Comparison of ENCODE assay signal across 9 cellular contexts in genomic region chr19:8343483-8343844, GRCh38. TPM values are rescaled to one million over a fixed set of nuclear protein-coding genes. Genes with fewer than 3 reads are reported as not detected.
DNase-seq lines count a peak whose midpoint lies in the region; ATAC-seq, FAIRE-seq and TF ChIP-seq lines count a peak whose summit lies in the region.
"Had no signal": no experiment of that assay in that cellular context is flagged by ENCODE, and none has a peak within 500 bp of the region (broad histone marks: within the 10 kb centered on the region; RNA-seq: fewer than 3 reads in every experiment).

No MANE protein-coding gene starts in this region.

- H3K18ac ChIP-seq in H9 (ENCODE audit: insufficient read length, low read depth, low read length) = no peak overlapping the region

- in situ Hi-C loops in GM12878 (cut with MboI) = no loop called here

- no peak overlapping the region for H3K56ac ChIP-seq in H9 (ENCODE audit: insufficient read length, low read depth, low read length)

- H3K79me1 ChIP-seq in H9 (ENCODE audit: insufficient read depth, low read depth, low read length, poor library complexity, severe bottlenecking) = no peaks in the 10 kb centered on the region

- TF ChIP-seq RAD21 in GM12878 (IDR thresholded peaks at IDR 0.05; ENCODE audit: insufficient read depth, low read depth, low read length) = no peak

- RAD21 ChIA-PET in GM12878 (lab: Charles Lee; ENCODE audit: unreplicated experiment) = no interaction called here

- no peaks in the 10 kb centered on the region for H3K9me3 Mint-ChIP-seq in H9
- H3K9me3 Mint-ChIP-seq in naive thymus-derived CD4-positive, alpha-beta T cell = no peaks in the 10 kb centered on the region

- H3K27me3 ChIP-seq in H9 (ENCODE audit: insufficient read depth, low read length) (no peaks in the 10 kb centered on the region), GM12878 (replicated peaks in 1 of 2; ENCODE audit: control insufficient read depth in 2 of 2, insufficient read depth in 2 of 2, low read length in 1 of 2) (no peaks in the 10 kb centered on the region; a peak in 2 of 4 replicates)
- H3K27me3 ChIP-seq in naive thymus-derived CD4-positive, alpha-beta T cell (ENCODE audit: control insufficient read depth in 2 of 2, insufficient read depth in 2 of 2, low read length in 2 of 2) = no peaks in the 10 kb centered on the region

- CTCF ChIA-PET in GM12878 (lab: Yijun Ruan, JAX) = interaction anchor here (1.3 to 1.9 kb wide), 2 partner anchors 10 to 153 kb away, joined by 3 to 5 read pairs; no protein-coding TSS in a partner anchor
- CTCF ChIA-PET in naive thymus-derived CD4-positive, alpha-beta T cell (lab: Charles Lee) = no interaction called here

- H3K36me3 Mint-ChIP-seq in H9 (ENCODE audit: insufficient read depth in 1 of 3, low read depth in 3 of 3) = no peaks in the 10 kb centered on the region; a peak in 1 of 7 replicates
- no peaks in the 10 kb centered on the region for H3K36me3 Mint-ChIP-seq in naive thymus-derived CD4-positive, alpha-beta T cell

- H3K9ac ChIP-seq in H9 (ENCODE audit: extremely low read depth, insufficient read length, low read length) (no peak overlapping the region), GM12878 (ENCODE audit: control insufficient read depth, insufficient read depth, low read length) (no peak overlapping the region)

- no peak overlapping the region for H3K27ac Mint-ChIP-seq in H9
- H3K27ac Mint-ChIP-seq in naive thymus-derived CD4-positive, alpha-beta T cell = peak overlapping the region in 2 of 9 donors; percentile 67 to 84

- H4K8ac ChIP-seq in H9 (replicated peaks; ENCODE audit: insufficient read length, low read depth, low read length) = no peak overlapping the region

- H3K4me3 ChIP-seq in GM12878 = no peak overlapping the region
- H3K4me3 ChIP-seq in naive thymus-derived CD4-positive, alpha-beta T cell (ENCODE audit: low read length) = peak overlapping the region; percentile 64

- WGBS in H9 (ENCODE audit: extremely low coverage, insufficient read length, low lambda C conversion rate) = no CpG with 5 or more reads among the region's 11 CpGs
- WGBS in GM12878 (ENCODE audit: insufficient coverage, insufficient replicate concordance, low lambda C conversion rate, missing lambda C conversion rate) = 36% methylated on average over 11 of the region's 11 CpGs

- no peak for TF ChIP-seq CTCF in 22Rv1 (IDR thresholded peaks at IDR 0.05)
- TF ChIP-seq CTCF in H9 (conservative IDR thresholded peaks at IDR 0.05) = no peak
- no peak for TF ChIP-seq CTCF in GM12878 (IDR thresholded peaks at IDR 0.05 in 2 of 3, conservative IDR thresholded peaks at IDR 0.05 in 1 of 3; ENCODE audit: control insufficient read depth in 2 of 3, extremely low read depth in 1 of 3, insufficient read depth in 1 of 3, low read depth in 3 of 3, low read length in 3 of 3)

- H3K4me1 Mint-ChIP-seq in H9 = peaks cover 12 to 19% of the 10 kb centered on the region in 2 experiments
- peaks cover 0 to 13% (median 6%) of the 10 kb centered on the region in 7 donors for H3K4me1 Mint-ChIP-seq in naive thymus-derived CD4-positive, alpha-beta T cell

- no peak overlapping the region for H2AK5ac ChIP-seq in H9 (ENCODE audit: insufficient read length, low read length)

- ATAC-seq in GM12878 = no peak
- no peak for ATAC-seq in naive thymus-derived CD4-positive, alpha-beta T cell

- FAIRE-seq in GM12878 (lab: Jason Lieb, UNC) = no peak
- FAIRE-seq: small intestine had no signal

- no TSS peak for BruUV-seq in GM12878 (replicated peaks; lab: Mats Ljungman, UMichigan)

- H2BK15ac ChIP-seq in H9 (ENCODE audit: low read depth, low read length) = no peak overlapping the region

- SMC1A ChIA-PET in GM12878 (lab: Charles Lee; ENCODE audit: uncharacterized antibody, unreplicated experiment) = no interaction called here

- H2BK120ac ChIP-seq in H9 (ENCODE audit: low read depth, low read length, poor library complexity, severe bottlenecking) = no peak overlapping the region

- intact Hi-C loops in GM12878 (cut with micrococcal nuclease; ENCODE audit: unreplicated experiment) = no loop called here
- intact Hi-C loops in naive thymus-derived CD4-positive, alpha-beta T cell (cut with micrococcal nuclease) = loop anchor here (1.0 to 5.0 kb wide), 5 partner anchors 22 to 249 kb away; partner anchors contain the start of genes RAB11B (in 2 of the 2), MARCHF2 (in 1 of the 2), NDUFA7 (in 1 of the 2) and RPS28 (in 1 of the 2)

- no peak for TF ChIP-seq POLR2A in GM12878 (IDR thresholded peaks at IDR 0.05; ENCODE audit: low read depth, low read length)

- H3K4me3 Mint-ChIP-seq in H9 = peak overlapping the region; percentile 65 to 75
- peak overlapping the region; percentile 64 to 88 (median 82) for H3K4me3 Mint-ChIP-seq in naive thymus-derived CD4-positive, alpha-beta T cell

- H2BK5ac ChIP-seq in H9 (ENCODE audit: insufficient read length, low read length) = no peak overlapping the region

- H2BK12ac ChIP-seq in H9 (ENCODE audit: insufficient read length, low read depth, low read length) = no peak overlapping the region

- H3K14ac ChIP-seq in H9 (ENCODE audit: insufficient read depth, low read length) = no peak overlapping the region

- no peak for TF ChIP-seq EP300 in GM12878 (IDR thresholded peaks at IDR 0.05; ENCODE audit: borderline replicate concordance in 1 of 2, control insufficient read depth in 1 of 2, low read depth in 2 of 2, low read length in 2 of 2)

- DNase-seq in H9 = no peak
- DNase-seq in GM12878 (ENCODE audit: low read depth, low spot score) = no peak
- no peak for DNase-seq in naive thymus-derived CD4-positive, alpha-beta T cell
- no peak for DNase-seq in GM03348 (ENCODE audit: low spot score)
- DNase-seq in NCI-H187 treated with DMSO at 0.1 percent for 48 hours (lab: John Stamatoyannopoulos, UW) = no peak
- DNase-seq in GF-D8 (lab: John Stamatoyannopoulos, UW) = no peak
- DNase-seq in NOMO-1 treated with dmso at 0.1 percent for 144 hours (lab: John Stamatoyannopoulos, UW; ENCODE audit: unreplicated experiment) = no peak

- H2AFZ ChIP-seq in H9 (ENCODE audit: low read length) = no peak overlapping the region
- peak overlapping the region; percentile 63; the same call in 1 of the 2 replicates for H2AFZ ChIP-seq in GM12878 (ENCODE audit: control insufficient read depth, low read depth, low read length)

- no peaks in the 10 kb centered on the region for H4K20me1 ChIP-seq in H9 (ENCODE audit: control insufficient read depth, insufficient read depth, insufficient read length)
- H4K20me1 ChIP-seq in GM12878 (ENCODE audit: control insufficient read depth, insufficient read depth) = no peaks in the 10 kb centered on the region

- no peak overlapping the region for H3K4ac ChIP-seq in H9 (ENCODE audit: low read depth, low read length)

- H3K27ac ChIP-seq in 22Rv1 (0 out of 2 replicates have a peak overlapping the region, but pooled peaks have one; percentile 30), H9 (ENCODE audit: insufficient read length, low read depth, low read length) (no peak overlapping the region), GM12878 (ENCODE audit: control insufficient read depth, insufficient read depth) (no peak overlapping the region)
- H3K27ac ChIP-seq in naive thymus-derived CD4-positive, alpha-beta T cell (ENCODE audit: low read depth, low read length) = no peak overlapping the region

- no peaks in the 10 kb centered on the region for H3K79me2 ChIP-seq in H9 (ENCODE audit: insufficient read depth, low read length)
- no peaks in the 10 kb centered on the region for H3K79me2 ChIP-seq in GM12878 (ENCODE audit: control insufficient read depth, insufficient read depth, low read length)

- H3K4me1 ChIP-seq in H9 (ENCODE audit: insufficient read depth, low read length) (no peaks in the 10 kb centered on the region; the same call in 1 of the 2 replicates), GM12878 (ENCODE audit: control insufficient read depth, insufficient read depth, low read length) (peaks cover 3% of the 10 kb centered on the region)
- no peaks in the 10 kb centered on the region for H3K4me1 ChIP-seq in naive thymus-derived CD4-positive, alpha-beta T cell (ENCODE audit: control insufficient read depth in 2 of 2, insufficient read depth in 2 of 2, low read length in 2 of 2)

- peaks cover 4% of the 10 kb centered on the region for H3K23me2 ChIP-seq in H9 (ENCODE audit: insufficient read length, low read depth, low read length, poor library complexity, severe bottlenecking)

- no peak overlapping the region for H3T11ph ChIP-seq in H9 (ENCODE audit: low read length)

- POLR2A ChIA-PET in GM12878 (lab: Charles Lee) = interaction anchor here (1.0 kb wide), 1 partner anchor 103 kb away, joined by 3 read pairs; no protein-coding TSS in a partner anchor
- POLR2A ChIA-PET in naive thymus-derived CD4-positive, alpha-beta T cell (lab: Charles Lee) = interaction anchor here (0.5 to 4.0 kb wide), 3 partner anchors 21 to 1990 kb away, joined by 3 to 15 read pairs (median 3); partner anchors contain the start of genes NDUFA7 and RPS28

- no peaks in the 10 kb centered on the region for H3K9me3 ChIP-seq in H9 (ENCODE audit: control insufficient read depth, low read depth, low read length)
- no peaks in the 10 kb centered on the region for H3K9me3 ChIP-seq in GM12878 (replicated peaks; ENCODE audit: control insufficient read depth, insufficient read depth, low read length)
- no peaks in the 10 kb centered on the region for H3K9me3 ChIP-seq in naive thymus-derived CD4-positive, alpha-beta T cell (ENCODE audit: control insufficient read depth in 2 of 3, low read length in 3 of 3)

- H3K36me3 ChIP-seq in GM12878 (ENCODE audit: control insufficient read depth in 2 of 2, insufficient read depth in 2 of 2, low read length in 1 of 2) = no peaks in the 10 kb centered on the region
- H3K36me3 ChIP-seq in naive thymus-derived CD4-positive, alpha-beta T cell (ENCODE audit: control insufficient read depth in 2 of 3, insufficient read depth in 3 of 3, low read length in 3 of 3) = no peaks in the 10 kb centered on the region

- no peak overlapping the region for H2BK20ac ChIP-seq in H9 (ENCODE audit: low read depth, low read length, poor library complexity, severe bottlenecking)

- no peak overlapping the region for H4K91ac ChIP-seq in H9 (ENCODE audit: insufficient read length, low read depth, low read length)

- no peak overlapping the region for H3K4me2 ChIP-seq in H9 (ENCODE audit: insufficient read depth, insufficient read length, low read length)
- H3K4me2 ChIP-seq in GM12878 (ENCODE audit: control insufficient read depth, insufficient read depth) = peak overlapping the region; percentile 92; the same call in 1 of the 2 replicates

- peaks cover 23% of the 10 kb centered on the region for H3K27me3 Mint-ChIP-seq in H9 (ENCODE audit: low read depth)
- peaks cover 0 to 41% (median 4%) of the 10 kb centered on the region in 5 donors for H3K27me3 Mint-ChIP-seq in naive thymus-derived CD4-positive, alpha-beta T cell

- H4K5ac ChIP-seq in H9 (ENCODE audit: insufficient read length, low read depth, low read length) = no peak overlapping the region

- H3K23ac ChIP-seq in H9 (ENCODE audit: insufficient read length, low read depth, low read length) = no peak overlapping the region

RNA-seq across cellular contexts. Expression of gene KANK3, which starts 0.4 kb away (rescaled TPM):
- total RNA-seq in H9 (2021) (5.3 and 7.7 TPM in 2 replicates), GM12878 (2014; rRNA removed) (0.45 and 0.54 TPM in 2 replicates), GM12878 (2014; rRNA removed; fragmentation: Illumina TruSeq; extraction: Trizol) (0.22 TPM in 1 of 2 replicates, not detected in the other), GM12878 (2021) (0.26 and 0.56 TPM in 2 replicates)
- not detected in 2 replicates for total RNA-seq in GM12878 (2013; cell fraction: nucleolus; rRNA removed)
- polyA plus RNA-seq in GM12878 (2011; ENCODE audit: low read depth) = 0.16 TPM
- polyA plus RNA-seq in GM12878 (2011; rRNA removed) (0.05 TPM in 1 of 2 replicates, not detected in the other), GM12878 (2014; fragmentation: Illumina TruSeq; extraction: Trizol) (0.03 TPM in 1 of 2 replicates, not detected in the other), GM12878 (2014; fragmentation: Nextera tagmentation; extraction: Ambion mirVana) (under 1 TPM in 1 of 2 experiments, not detected in 1; 0.07 TPM), GM12878 (2014; rRNA removed) (0.18 and 0.57 TPM in 2 replicates), GM12878 (2016; fragmentation: Nextera tagmentation; extraction: Ambion mirVana) (under 1 TPM; 0.62 to 0.93 TPM)
- 0.13 and 0.15 TPM in 2 replicates for polyA plus RNA-seq in GM12878 (2011; cell fraction: cytosol; rRNA removed)
- 0.58 and 0.83 TPM in 2 replicates for polyA plus RNA-seq in GM12878 (2011; cell fraction: nucleus; rRNA removed)
- polyA plus RNA-seq in GM12878 (2012) = 0.31 TPM in 2 replicates
- 0.21 TPM in 1 of 2 replicates, not detected in the other for polyA minus RNA-seq in GM12878 (2011; rRNA and poly(A)+ RNA removed)
- polyA minus RNA-seq in GM12878 (2011; cell fraction: cytosol; rRNA and poly(A)+ RNA removed) = not detected in 2 replicates
- 0.12 and 0.19 TPM in 2 replicates for polyA minus RNA-seq in GM12878 (2011; cell fraction: nucleus; rRNA and poly(A)+ RNA removed)
- total RNA-seq in naive thymus-derived CD4-positive, alpha-beta T cell = 1 to 10 TPM; 1.3 to 4.4 (median 1.8) TPM
- under 1 TPM; 0.52 to 0.72 TPM for polyA plus RNA-seq in naive thymus-derived CD4-positive, alpha-beta T cell

RNA-seq across cellular contexts. Expression of gene ANGPTL4, which starts 20.5 kb away (rescaled TPM):
- total RNA-seq in H9 (2021) (1.9 and 2.5 TPM in 2 replicates), GM12878 (2014; rRNA removed) (not detected in 2 replicates), GM12878 (2014; rRNA removed; fragmentation: Illumina TruSeq; extraction: Trizol) (not detected in 2 replicates), GM12878 (2021) (not detected in 2 replicates)
- total RNA-seq in GM12878 (2013; cell fraction: nucleolus; rRNA removed) = not detected in 2 replicates
- not detected for polyA plus RNA-seq in GM12878 (2011; ENCODE audit: low read depth)
- polyA plus RNA-seq in GM12878 (2011; rRNA removed) (0.12 and 0.45 TPM in 2 replicates), GM12878 (2014; fragmentation: Illumina TruSeq; extraction: Trizol) (not detected in 2 replicates), GM12878 (2014; fragmentation: Nextera tagmentation; extraction: Ambion mirVana) (not detected), GM12878 (2014; rRNA removed) (not detected in 2 replicates), GM12878 (2016; fragmentation: Nextera tagmentation; extraction: Ambion mirVana) (not detected)
- polyA plus RNA-seq in GM12878 (2011; cell fraction: cytosol; rRNA removed) = 0.53 and 0.73 TPM in 2 replicates
- polyA plus RNA-seq in GM12878 (2011; cell fraction: nucleus; rRNA removed) = 0.75 and 1.1 TPM in 2 replicates
- 0.20 and 0.31 TPM in 2 replicates for polyA plus RNA-seq in GM12878 (2012)
- 0.15 and 0.21 TPM in 2 replicates for polyA minus RNA-seq in GM12878 (2011; rRNA and poly(A)+ RNA removed)
- polyA minus RNA-seq in GM12878 (2011; cell fraction: cytosol; rRNA and poly(A)+ RNA removed) = 1.2 TPM in 1 of 2 replicates, not detected in the other
- 0.48 TPM in 1 of 2 replicates, not detected in the other for polyA minus RNA-seq in GM12878 (2011; cell fraction: nucleus; rRNA and poly(A)+ RNA removed)
- 1 to 10 TPM in 1 of 5 experiments, not detected in 4; 1.1 TPM for total RNA-seq in naive thymus-derived CD4-positive, alpha-beta T cell
- polyA plus RNA-seq in naive thymus-derived CD4-positive, alpha-beta T cell = not detected

RNA-seq across cellular contexts. Expression of gene RPS28, which starts 22.2 kb away (rescaled TPM):
- total RNA-seq in H9 (2021) (1,885 and 1,988 TPM in 2 replicates), GM12878 (2014; rRNA removed) (1,809 and 1,831 TPM in 2 replicates), GM12878 (2014; rRNA removed; fragmentation: Illumina TruSeq; extraction: Trizol) (396 and 422 TPM in 2 replicates), GM12878 (2021) (3,081 and 3,150 TPM in 2 replicates)
- 52.9 and 57.0 TPM in 2 replicates for total RNA-seq in GM12878 (2013; cell fraction: nucleolus; rRNA removed)
- polyA plus RNA-seq in GM12878 (2011; ENCODE audit: low read depth) = 2,247 TPM
- polyA plus RNA-seq in GM12878 (2011; rRNA removed) (502 and 657 TPM in 2 replicates), GM12878 (2014; fragmentation: Illumina TruSeq; extraction: Trizol) (73.8 and 651 TPM in 2 replicates), GM12878 (2014; fragmentation: Nextera tagmentation; extraction: Ambion mirVana) (1,000 to 10,000 TPM; 3,036 to 3,905 TPM), GM12878 (2014; rRNA removed) (1,927 and 2,346 TPM in 2 replicates), GM12878 (2016; fragmentation: Nextera tagmentation; extraction: Ambion mirVana) (1,000 to 10,000 TPM; 1,324 to 1,329 TPM)
- 773 and 1,031 TPM in 2 replicates for polyA plus RNA-seq in GM12878 (2011; cell fraction: cytosol; rRNA removed)
- 299 and 320 TPM in 2 replicates for polyA plus RNA-seq in GM12878 (2011; cell fraction: nucleus; rRNA removed)
- 4,616 and 4,929 TPM in 2 replicates for polyA plus RNA-seq in GM12878 (2012)
- 257 and 310 TPM in 2 replicates for polyA minus RNA-seq in GM12878 (2011; rRNA and poly(A)+ RNA removed)
- 152 and 155 TPM in 2 replicates for polyA minus RNA-seq in GM12878 (2011; cell fraction: cytosol; rRNA and poly(A)+ RNA removed)
- 49.4 and 62.2 TPM in 2 replicates for polyA minus RNA-seq in GM12878 (2011; cell fraction: nucleus; rRNA and poly(A)+ RNA removed)
- total RNA-seq in naive thymus-derived CD4-positive, alpha-beta T cell = 1,000 to 10,000 TPM; 2,319 to 4,111 (median 3,327) TPM
- polyA plus RNA-seq in naive thymus-derived CD4-positive, alpha-beta T cell = 1,000 to 10,000 TPM; 3,564 to 3,677 TPM

RNA-seq across cellular contexts. Expression of gene NDUFA7, which starts 22.3 kb away (rescaled TPM):
- total RNA-seq in H9 (2021) (70.7 and 73.0 TPM in 2 replicates), GM12878 (2014; rRNA removed) (117 and 143 TPM in 2 replicates), GM12878 (2014; rRNA removed; fragmentation: Illumina TruSeq; extraction: Trizol) (123 and 132 TPM in 2 replicates), GM12878 (2021) (79.0 and 86.3 TPM in 2 replicates)
- total RNA-seq in GM12878 (2013; cell fraction: nucleolus; rRNA removed) = 15.0 and 21.4 TPM in 2 replicates
- 198 TPM for polyA plus RNA-seq in GM12878 (2011; ENCODE audit: low read depth)
- polyA plus RNA-seq in GM12878 (2011; rRNA removed) (44.7 and 94.1 TPM in 2 replicates), GM12878 (2014; fragmentation: Illumina TruSeq; extraction: Trizol) (52.0 and 171 TPM in 2 replicates), GM12878 (2014; fragmentation: Nextera tagmentation; extraction: Ambion mirVana) (100 to 1,000 TPM; 277 to 360 TPM), GM12878 (2014; rRNA removed) (178 and 192 TPM in 2 replicates), GM12878 (2016; fragmentation: Nextera tagmentation; extraction: Ambion mirVana) (100 to 1,000 TPM; 249 to 253 TPM)
- polyA plus RNA-seq in GM12878 (2011; cell fraction: cytosol; rRNA removed) = 121 and 166 TPM in 2 replicates
- 70.6 and 105 TPM in 2 replicates for polyA plus RNA-seq in GM12878 (2011; cell fraction: nucleus; rRNA removed)
- 87.4 and 102 TPM in 2 replicates for polyA plus RNA-seq in GM12878 (2012)
- 41.5 and 84.3 TPM in 2 replicates for polyA minus RNA-seq in GM12878 (2011; rRNA and poly(A)+ RNA removed)
- polyA minus RNA-seq in GM12878 (2011; cell fraction: cytosol; rRNA and poly(A)+ RNA removed) = 38.0 and 51.8 TPM in 2 replicates
- polyA minus RNA-seq in GM12878 (2011; cell fraction: nucleus; rRNA and poly(A)+ RNA removed) = 13.9 and 26.2 TPM in 2 replicates
- 10 to 100 TPM; 16.8 to 50.3 (median 30.0) TPM for total RNA-seq in naive thymus-derived CD4-positive, alpha-beta T cell
- 100 to 1,000 TPM; 108 to 121 TPM for polyA plus RNA-seq in naive thymus-derived CD4-positive, alpha-beta T cell

RNA-seq across cellular contexts. Expression of gene CD320, which starts 35.3 kb away (rescaled TPM):
- total RNA-seq in H9 (2021) = 68.1 and 72.1 TPM in 2 replicates
- total RNA-seq in GM12878 (2013; cell fraction: nucleolus; rRNA removed) = 26.5 and 32.1 TPM in 2 replicates
- total RNA-seq in GM12878 (2014; rRNA removed) = 49.9 and 62.2 TPM in 2 replicates
- 17.2 and 19.6 TPM in 2 replicates for total RNA-seq in GM12878 (2014; rRNA removed; fragmentation: Illumina TruSeq; extraction: Trizol)
- 72.4 and 74.6 TPM in 2 replicates for total RNA-seq in GM12878 (2021)
- 6.3 TPM for polyA plus RNA-seq in GM12878 (2011; ENCODE audit: low read depth)
- 11.6 and 30.7 TPM in 2 replicates for polyA plus RNA-seq in GM12878 (2011; rRNA removed)
- polyA plus RNA-seq in GM12878 (2011; cell fraction: cytosol; rRNA removed) = 68.6 and 89.2 TPM in 2 replicates
- 44.7 and 55.9 TPM in 2 replicates for polyA plus RNA-seq in GM12878 (2011; cell fraction: nucleus; rRNA removed)
- 27.7 and 30.3 TPM in 2 replicates for polyA plus RNA-seq in GM12878 (2012)
- 3.7 and 16.2 TPM in 2 replicates for polyA plus RNA-seq in GM12878 (2014; fragmentation: Illumina TruSeq; extraction: Trizol)
- polyA plus RNA-seq in GM12878 (2014; fragmentation: Nextera tagmentation; extraction: Ambion mirVana) = 1 to 10 TPM; 1.1 to 3.5 TPM
- polyA plus RNA-seq in GM12878 (2014; rRNA removed) = 68.1 and 78.8 TPM in 2 replicates
- 100 to 1,000 TPM; 117 to 134 TPM for polyA plus RNA-seq in GM12878 (2016; fragmentation: Nextera tagmentation; extraction: Ambion mirVana)
- 6.6 and 28.3 TPM in 2 replicates for polyA minus RNA-seq in GM12878 (2011; rRNA and poly(A)+ RNA removed)
- 19.6 and 21.2 TPM in 2 replicates for polyA minus RNA-seq in GM12878 (2011; cell fraction: cytosol; rRNA and poly(A)+ RNA removed)
- 8.3 and 11.5 TPM in 2 replicates for polyA minus RNA-seq in GM12878 (2011; cell fraction: nucleus; rRNA and poly(A)+ RNA removed)
- 10 to 100 TPM; 20.5 to 52.0 (median 27.2) TPM for total RNA-seq in naive thymus-derived CD4-positive, alpha-beta T cell
- 10 to 100 TPM; 42.2 to 44.0 TPM for polyA plus RNA-seq in naive thymus-derived CD4-positive, alpha-beta T cell
